ENCODE assay signal across 27 cellular contexts in the genomic region with DNA sequence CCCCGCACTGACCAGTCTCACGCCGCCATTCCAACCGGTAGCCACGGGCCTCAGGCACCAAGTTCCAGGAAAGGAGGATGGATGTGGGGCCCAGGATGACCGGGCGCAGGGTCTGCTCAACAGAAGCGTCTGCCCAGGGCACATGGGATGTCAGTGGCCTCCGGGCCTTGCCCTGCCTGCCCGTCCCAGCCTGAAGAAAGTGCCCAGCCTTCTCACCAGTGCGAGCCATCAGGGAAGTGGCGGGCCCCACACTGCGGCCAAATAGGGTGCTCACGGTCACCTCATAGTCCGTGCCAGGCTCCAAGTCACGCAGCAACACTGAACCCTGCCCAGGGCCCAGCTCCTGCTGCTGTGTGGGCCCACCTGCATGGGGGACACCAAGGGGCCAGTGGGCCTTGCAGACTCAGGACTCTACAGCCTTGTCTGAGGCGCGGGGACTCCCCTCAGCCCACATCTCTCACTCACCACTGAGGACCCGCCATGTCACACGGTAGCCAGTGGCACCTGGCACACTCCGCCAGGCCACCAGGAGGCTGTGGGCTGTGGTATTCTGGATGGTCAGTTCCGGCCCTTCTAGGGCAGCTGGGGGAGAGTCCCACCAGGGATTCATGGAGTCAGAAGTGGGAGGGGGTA. TPM values are rescaled to one million over a fixed set of nuclear protein-coding genes. Genes with fewer than 3 reads are reported as not detected.
DNase-seq lines count a peak whose midpoint lies in the region; ATAC-seq, FAIRE-seq and TF ChIP-seq lines count a peak whose summit lies in the region.
"Had no signal": no experiment of that assay in that cellular context is flagged by ENCODE, and none has a peak within 500 bp of the region (broad histone marks: within the 10 kb centered on the region; RNA-seq: fewer than 3 reads in every experiment).

No MANE protein-coding gene starts in this region.

- WGBS in mammary epithelial cell (ENCODE audit: low coverage, missing lambda C conversion rate): 90% methylated on average over 19 of the region's 22 CpGs
- 100% methylated on average over 4 of the region's 22 CpGs; no CpG with 5 or more reads in 1 of the 2 experiments for WGBS in IMR-90 (ENCODE audit: extremely low coverage in 2 of 2, insufficient read length in 1 of 2), 2 experiments
- WGBS in neuronal stem cell (ENCODE audit: extremely low coverage in 2 of 2, insufficient read length in 2 of 2, insufficient replicate concordance in 1 of 2), 2 donors: no CpG with 5 or more reads among the region's 22 CpGs

- H3K4ac ChIP-seq in IMR-90 (ENCODE audit: low read depth, low read length): no peak overlapping the region
- no peak overlapping the region for H3K4ac ChIP-seq in neuronal stem cell (ENCODE audit: low read length)

- peaks cover 49% of the 10 kb centered on the region for H3K4me1 ChIP-seq in mammary epithelial cell (ENCODE audit: insufficient read depth, low read length)
- peaks cover 28% of the 10 kb centered on the region for H3K4me1 ChIP-seq in IMR-90 (ENCODE audit: control insufficient read depth, insufficient read depth, low read length)
- H3K4me1 ChIP-seq in astrocyte (ENCODE audit: insufficient read depth, low read length): peaks cover 43% of the 10 kb centered on the region
- peaks cover 0 to 11% of the 10 kb centered on the region in 2 donors for H3K4me1 ChIP-seq in neuronal stem cell (ENCODE audit: control insufficient read depth in 2 of 2, insufficient read depth in 1 of 2, low read depth in 1 of 2, low read length in 2 of 2)

- H3K4me1 Mint-ChIP-seq in MCF 10A (ENCODE audit: insufficient read depth, unreplicated experiment) (peaks cover 28% of the 10 kb centered on the region), astrocyte (ENCODE audit: low read depth, unreplicated experiment) (peaks cover 18% of the 10 kb centered on the region)
- H3K4me1 Mint-ChIP-seq in activated CD4-positive, alpha-beta T cell treated with anti-CD3 and anti-CD28 coated beads for 36 hours: no peaks in the 10 kb centered on the region

- H3K4me3 Mint-ChIP-seq in MCF 10A (ENCODE audit: unreplicated experiment) (no peak overlapping the region), astrocyte (ENCODE audit: unreplicated experiment) (no peak overlapping the region)
- H3K4me3 Mint-ChIP-seq in activated CD4-positive, alpha-beta T cell treated with anti-CD3 and anti-CD28 coated beads for 36 hours: no peak overlapping the region
- H3K4me3 Mint-ChIP-seq: CD4-positive, alpha-beta memory T cell; GM23338; H9 had no signal

- H2AK5ac ChIP-seq in IMR-90 (ENCODE audit: low read depth, low read length) (peak overlapping the region; percentile 28), neuronal stem cell (ENCODE audit: low read depth, low read length) (no peak overlapping the region)

- H4K20me1 ChIP-seq in mammary epithelial cell (ENCODE audit: insufficient read depth, low read length) (no peaks in the 10 kb centered on the region), IMR-90 (ENCODE audit: insufficient read depth, low read length) (no peaks in the 10 kb centered on the region; the same call in 1 of the 2 replicates), astrocyte (ENCODE audit: insufficient read depth, low read length) (peaks cover 57% of the 10 kb centered on the region)

- H3K9me3 Mint-ChIP-seq in MCF 10A (ENCODE audit: unreplicated experiment): no peaks in the 10 kb centered on the region
- H3K9me3 Mint-ChIP-seq in astrocyte (ENCODE audit: unreplicated experiment): peaks cover 2% of the 10 kb centered on the region
- H3K9me3 Mint-ChIP-seq in activated CD4-positive, alpha-beta T cell treated with anti-CD3 and anti-CD28 coated beads for 36 hours (ENCODE audit: low read depth): no peaks in the 10 kb centered on the region
- H3K9me3 Mint-ChIP-seq: GM23338, H9, HFFc6 had no signal

- H3K9me1 ChIP-seq in IMR-90 (ENCODE audit: insufficient read depth, low read length): peaks cover 49% of the 10 kb centered on the region

- dilution Hi-C loops in mammary epithelial cell (cut with HindIII; ENCODE audit: low sequenced_read_pairs) (loop anchor here (10.0 kb wide), 1 partner anchor 63 kb away; no protein-coding TSS in a partner anchor), IMR-90 (cut with HindIII; ENCODE audit: low sequenced_read_pairs, unreplicated experiment) (no loop called here)

- H3K79me2 ChIP-seq in mammary epithelial cell (ENCODE audit: insufficient read depth, low read length) (peaks cover 87% of the 10 kb centered on the region), astrocyte (ENCODE audit: insufficient read depth, low read length) (peaks cover 54% of the 10 kb centered on the region)

- TF ChIP-seq CTCF in mammary epithelial cell (conservative IDR thresholded peaks at IDR 0.05 in 1 of 2, IDR thresholded peaks at IDR 0.05 in 1 of 2; ENCODE audit: extremely low read depth in 1 of 2, insufficient read depth in 1 of 2, low read depth in 1 of 2, low read length in 2 of 2) (no peak), MCF 10A (IDR thresholded peaks at IDR 0.05; ENCODE audit: unreplicated experiment) (no peak), IMR-90 (conservative IDR thresholded peaks at IDR 0.05; ENCODE audit: low read depth, low read length) (no peak), astrocyte (IDR thresholded peaks at IDR 0.05; ENCODE audit: insufficient read depth, low read depth, low read length) (no peak)

- no peak overlapping the region for H3K56ac ChIP-seq in IMR-90 (ENCODE audit: extremely low read depth, insufficient read depth, low read length)

- H2BK120ac ChIP-seq in IMR-90 (ENCODE audit: low read depth, low read length) (no peak overlapping the region), neuronal stem cell (ENCODE audit: low read depth, low read length) (no peak overlapping the region)

- H3K79me1 ChIP-seq in IMR-90 (ENCODE audit: low read depth in 1 of 2, low read length in 2 of 2): peaks cover 28 to 82% of the 10 kb centered on the region in 2 experiments
- peaks cover 3% of the 10 kb centered on the region for H3K79me1 ChIP-seq in neuronal stem cell (ENCODE audit: low read depth, low read length)

- no peaks in the 10 kb centered on the region for H3K9me3 ChIP-seq in mammary epithelial cell (replicated peaks; ENCODE audit: insufficient read depth, low read length)
- no peaks in the 10 kb centered on the region for H3K9me3 ChIP-seq in IMR-90 (ENCODE audit: control insufficient read depth, insufficient read depth, low read length)
- no peaks in the 10 kb centered on the region for H3K9me3 ChIP-seq in astrocyte (ENCODE audit: insufficient read depth, low read depth, low read length)
- H3K9me3 ChIP-seq in neuronal stem cell (replicated peaks in 1 of 2; ENCODE audit: control insufficient read depth in 2 of 2, insufficient read depth in 1 of 2, low read depth in 1 of 2, low read length in 2 of 2): peaks cover 0 to 2% of the 10 kb centered on the region in 2 donors

- H2BK15ac ChIP-seq in IMR-90 (ENCODE audit: low read depth, low read length): no peak overlapping the region
- H2BK15ac ChIP-seq in neuronal stem cell (ENCODE audit: low read length): no peak overlapping the region

- no peak for ATAC-seq in IMR-90 (ENCODE audit: low read depth)
- no peak for ATAC-seq in activated CD4-positive, alpha-beta T cell treated with anti-CD3 and anti-CD28 coated beads for 36 hours
- ATAC-seq: GM23338, HCT116 had no signal

- BruUV-seq in mammary epithelial cell (replicated peaks; lab: Mats Ljungman, UMichigan): no TSS peak
- no TSS peak for BruUV-seq in MCF 10A (replicated peaks; lab: Mats Ljungman, UMichigan)
- BruUV-seq in IMR-90 (replicated peaks; lab: Mats Ljungman, UMichigan): no TSS peak

- H3K18ac ChIP-seq in IMR-90 (ENCODE audit: low read depth, low read length) (no peak overlapping the region), neuronal stem cell (ENCODE audit: low read length) (no peak overlapping the region)

- peak overlapping the region; percentile 27 for H3K4me2 ChIP-seq in mammary epithelial cell (ENCODE audit: insufficient read depth, low read depth, low read length)
- H3K4me2 ChIP-seq in IMR-90 (ENCODE audit: low read depth, low read length): no peak overlapping the region
- peak overlapping the region; percentile 89 for H3K4me2 ChIP-seq in astrocyte (ENCODE audit: low read length)
- H3K4me2 ChIP-seq in neuronal stem cell (ENCODE audit: insufficient read depth, low read length, poor library complexity, severe bottlenecking): no peak overlapping the region
- H3K4me2 ChIP-seq: GM23338 had no signal

- no peaks in the 10 kb centered on the region for H3K27me3 Mint-ChIP-seq in MCF 10A (ENCODE audit: insufficient read depth, unreplicated experiment)
- peaks cover 14% of the 10 kb centered on the region for H3K27me3 Mint-ChIP-seq in astrocyte (ENCODE audit: low read depth, unreplicated experiment)
- H3K27me3 Mint-ChIP-seq in activated CD4-positive, alpha-beta T cell treated with anti-CD3 and anti-CD28 coated beads for 36 hours: peaks cover 32% of the 10 kb centered on the region

- no peaks in the 10 kb centered on the region for H3K27me3 ChIP-seq in mammary epithelial cell (ENCODE audit: insufficient read depth, low read length)
- no peaks in the 10 kb centered on the region for H3K27me3 ChIP-seq in IMR-90 (ENCODE audit: control insufficient read depth, insufficient read depth, low read length)
- no peaks in the 10 kb centered on the region for H3K27me3 ChIP-seq in astrocyte (ENCODE audit: insufficient read depth, low read length)
- no peaks in the 10 kb centered on the region for H3K27me3 ChIP-seq in neuronal stem cell (ENCODE audit: control insufficient read depth in 3 of 3, insufficient read depth in 3 of 3, low read depth in 1 of 3, low read length in 3 of 3)

- TF ChIP-seq RAD21 in IMR-90 (IDR thresholded peaks at IDR 0.05; ENCODE audit: low read length): no peak

- no peak for TF ChIP-seq POLR2A in IMR-90 (IDR thresholded peaks at IDR 0.05; ENCODE audit: low read depth, low read length)

- H2BK20ac ChIP-seq in IMR-90 (ENCODE audit: low read depth, low read length): no peak overlapping the region

- POLR2A ChIA-PET in MCF 10A (lab: Yijun Ruan, JAX) (no interaction called here), IMR-90 (lab: Charles Lee; ENCODE audit: unreplicated experiment) (no interaction called here)
- POLR2A ChIA-PET in activated CD4-positive, alpha-beta T cell treated with anti-CD3 and anti-CD28 coated beads for 36 hours (lab: Charles Lee): no interaction called here

- no peak for FAIRE-seq in astrocyte (lab: Jason Lieb, UNC)
- FAIRE-seq: A204.1, GM12891, GM18507 had no signal

- H3K36me3 Mint-ChIP-seq in MCF 10A (ENCODE audit: insufficient read depth, unreplicated experiment) (peaks cover 26% of the 10 kb centered on the region), astrocyte (ENCODE audit: low read depth, unreplicated experiment) (peaks cover 30% of the 10 kb centered on the region)
- no peaks in the 10 kb centered on the region for H3K36me3 Mint-ChIP-seq in activated CD4-positive, alpha-beta T cell treated with anti-CD3 and anti-CD28 coated beads for 36 hours (ENCODE audit: low read depth)

- in situ Hi-C loops in mammary epithelial cell (cut with MboI; ENCODE audit: low sequenced_read_pairs in 2 of 2): no loop called here
- in situ Hi-C loops in IMR-90 (cut with MboI; ENCODE audit: low sequenced_read_pairs): no loop called here

- H2BK12ac ChIP-seq in neuronal stem cell (ENCODE audit: low read length): no peak overlapping the region

- intact Hi-C loops in mammary epithelial cell (cut with micrococcal nuclease): no loop called here
- intact Hi-C loops in MCF 10A (cut with micrococcal nuclease): no loop called here
- intact Hi-C loops in IMR-90 (cut with micrococcal nuclease): no loop called here
- intact Hi-C loops in posterior vena cava (cut with DNase I): no loop called here
- intact Hi-C loops in activated CD4-positive, alpha-beta T cell treated with anti-CD3 and anti-CD28 coated beads for 36 hours (cut with DNase I, micrococcal nuclease): no loop called here

- no peak overlapping the region for H3K23ac ChIP-seq in IMR-90 (ENCODE audit: low read depth, low read length)
- H3K23ac ChIP-seq in neuronal stem cell (ENCODE audit: low read depth, low read length, poor library complexity): peak overlapping the region; percentile 75

- H3K36me3 ChIP-seq in mammary epithelial cell (ENCODE audit: insufficient read depth, low read length) (peaks cover 39% of the 10 kb centered on the region), IMR-90 (ENCODE audit: control insufficient read depth, insufficient read depth, low read length) (peaks cover 52% of the 10 kb centered on the region), astrocyte (ENCODE audit: insufficient read depth, low read length) (peaks cover 2% of the 10 kb centered on the region), neuronal stem cell (replicated peaks in 1 of 2; ENCODE audit: control insufficient read depth in 2 of 2, insufficient read depth in 2 of 2, low read length in 2 of 2) (peaks cover 1 to 3% of the 10 kb centered on the region in 2 donors)

- no peak overlapping the region; the same call in 1 of the 2 replicates for H3K14ac ChIP-seq in IMR-90 (replicated peaks; ENCODE audit: low read depth, low read length)
- H3K14ac ChIP-seq in neuronal stem cell (ENCODE audit: low read length): no peak overlapping the region

- H3K9ac ChIP-seq in mammary epithelial cell (ENCODE audit: insufficient read depth, low read length) (no peak overlapping the region), IMR-90 (ENCODE audit: low read depth, low read length) (no peak overlapping the region), astrocyte (ENCODE audit: low read length) (no peak overlapping the region), neuronal stem cell (ENCODE audit: low read depth, low read length, poor library complexity) (peak overlapping the region; percentile 17)

- H4K5ac ChIP-seq in IMR-90 (ENCODE audit: low read depth, low read length): no peak overlapping the region

- H2AK9ac ChIP-seq in IMR-90 (replicated peaks; ENCODE audit: low read depth, low read length, poor library complexity): peak overlapping the region; percentile 85

- CTCF ChIA-PET in mammary epithelial cell (lab: Charles Lee; ENCODE audit: low non-redundant PET): no interaction called here
- CTCF ChIA-PET in MCF 10A (lab: Yijun Ruan, JAX): no interaction called here
- CTCF ChIA-PET in IMR-90 (lab: Yijun Ruan, JAX): no interaction called here
- CTCF ChIA-PET in activated CD4-positive, alpha-beta T cell treated with anti-CD3 and anti-CD28 coated beads for 36 hours (lab: Charles Lee): no interaction called here

- H3K27ac Mint-ChIP-seq in MCF 10A (ENCODE audit: low read depth, unreplicated experiment) (no peak overlapping the region), astrocyte (ENCODE audit: unreplicated experiment) (no peak overlapping the region)
- no peak overlapping the region for H3K27ac Mint-ChIP-seq in activated CD4-positive, alpha-beta T cell treated with anti-CD3 and anti-CD28 coated beads for 36 hours
- H3K27ac Mint-ChIP-seq: GM23338 had no signal

- H4K91ac ChIP-seq in IMR-90 (ENCODE audit: insufficient read depth, low read depth, low read length): no peak overlapping the region
- H4K91ac ChIP-seq in neuronal stem cell (ENCODE audit: low read depth, low read length, poor library complexity): no peak overlapping the region

- DNase-seq in mammary epithelial cell: no peak
- no peak for DNase-seq in MCF 10A (ENCODE audit: unreplicated experiment)
- DNase-seq in IMR-90: no peak
- DNase-seq in astrocyte (ENCODE audit: low read depth): no peak
- DNase-seq in neuronal stem cell (ENCODE audit: low spot score): no peak
- DNase-seq in activated naive CD4-positive, alpha-beta T cell treated with anti-CD3 and anti-CD28 coated beads, Interleukin-2, amount 50 U/mL, for 16 hours: no peak
- DNase-seq in posterior vena cava (ENCODE audit: low spot score): no peak
- DNase-seq in activated CD4-positive, alpha-beta T cell treated with anti-CD3 and anti-CD28 coated beads for 36 hours: no peak
- DNase-seq: C1 segment of cervical spinal cord, Calu3, COR-L47, DMS53, DMS79 treated with DMSO at 0.1 percent for 48 hours, GF-D8, H9 had no signal

- no peak overlapping the region for H2BK5ac ChIP-seq in IMR-90 (ENCODE audit: low read depth, low read length, poor library complexity, severe bottlenecking)
- no peak overlapping the region for H2BK5ac ChIP-seq in neuronal stem cell (ENCODE audit: low read length)

- H3K4me3 ChIP-seq in mammary epithelial cell (replicated peaks in 1 of 3; ENCODE audit: insufficient read depth in 1 of 3, low read depth in 2 of 3, low read length in 3 of 3): no peak overlapping the region
- no peak overlapping the region for H3K4me3 ChIP-seq in IMR-90 (ENCODE audit: insufficient read depth, low read depth, low read length)
- H3K4me3 ChIP-seq in astrocyte (ENCODE audit: insufficient read depth, low read depth, low read length): no peak overlapping the region
- no peak overlapping the region for H3K4me3 ChIP-seq in neuronal stem cell (ENCODE audit: low read length in 2 of 2)
- H3K4me3 ChIP-seq: GM23338 had no signal

- H3K27ac ChIP-seq in mammary epithelial cell (ENCODE audit: insufficient read depth, low read depth, low read length) (no peak overlapping the region), IMR-90 (ENCODE audit: insufficient read depth, low read length) (no peak overlapping the region), astrocyte (ENCODE audit: low read depth, low read length) (no peak overlapping the region), neuronal stem cell (replicated peaks; ENCODE audit: low read length) (no peak overlapping the region)
- H3K27ac ChIP-seq: 22Rv1 had no signal

- H2AFZ ChIP-seq in mammary epithelial cell (ENCODE audit: low read depth, low read length) (no peak overlapping the region), IMR-90 (replicated peaks; ENCODE audit: low read length, poor library complexity) (no peak overlapping the region), astrocyte (ENCODE audit: low read depth, low read length) (no peak overlapping the region), neuronal stem cell (ENCODE audit: low read length) (no peak overlapping the region)
- H2AFZ ChIP-seq: GM23338 had no signal

- H4K8ac ChIP-seq in IMR-90 (ENCODE audit: low read depth in 2 of 2, low read length in 2 of 2): no peak overlapping the region
- no peak overlapping the region for H4K8ac ChIP-seq in neuronal stem cell (ENCODE audit: low read depth, low read length)

RNA-seq across cellular contexts. Expression of a gene that starts 3.1 kb away (rescaled TPM):
- total RNA-seq in mammary epithelial cell (100 to 1,000 TPM; 130 to 425 TPM), MCF 10A (2022) (44.2 and 60.5 TPM in 2 replicates), IMR-90 (2012; rRNA removed) (3.1 and 4.1 TPM in 2 replicates), astrocyte (25.8 and 28.7 TPM in 2 replicates), posterior vena cava (1 to 10 TPM; 4.2 to 5.3 TPM)
- polyA plus RNA-seq in mammary epithelial cell (106 TPM), IMR-90 (2012; rRNA removed) (20.3 and 23.2 TPM in 2 replicates)
- 239 TPM for polyA minus RNA-seq in mammary epithelial cell
- 13.6 and 14.6 TPM in 2 replicates for polyA plus RNA-seq in IMR-90 (2012; cell fraction: cytosol; rRNA removed)
- polyA plus RNA-seq in IMR-90 (2012; cell fraction: nucleus; rRNA removed; ENCODE audit: low replicate concordance): 308 and 435 TPM in 2 replicates
- 8.2 TPM for polyA plus RNA-seq in neuronal stem cell (2013, experiment 1 of 2)
- polyA plus RNA-seq in neuronal stem cell (2013, experiment 2 of 2): 7.8 TPM
- under 1 TPM; 0.65 to 0.85 TPM for total RNA-seq in activated CD4-positive, alpha-beta T cell treated with anti-CD3 and anti-CD28 coated beads for 36 hours
- polyA plus RNA-seq: CD4-positive, alpha-beta memory T cell had no signal

RNA-seq across cellular contexts. Expression of a gene that starts 17.4 kb away (rescaled TPM):
- total RNA-seq in mammary epithelial cell (100 to 1,000 TPM; 321 to 490 TPM), MCF 10A (2022) (383 and 413 TPM in 2 replicates), IMR-90 (2012; rRNA removed) (952 and 1,365 TPM in 2 replicates), astrocyte (190 and 199 TPM in 2 replicates), posterior vena cava (100 to 1,000 TPM; 134 to 135 TPM)
- polyA plus RNA-seq in mammary epithelial cell (654 TPM), IMR-90 (2012; rRNA removed) (410 and 474 TPM in 2 replicates)
- 928 TPM for polyA minus RNA-seq in mammary epithelial cell
- polyA plus RNA-seq in IMR-90 (2012; cell fraction: cytosol; rRNA removed): 589 and 721 TPM in 2 replicates
- 253 and 529 TPM in 2 replicates for polyA plus RNA-seq in IMR-90 (2012; cell fraction: nucleus; rRNA removed; ENCODE audit: low replicate concordance)
- polyA plus RNA-seq in neuronal stem cell (2013, experiment 1 of 2): 137 TPM
- polyA plus RNA-seq in neuronal stem cell (2013, experiment 2 of 2): 134 TPM
- 100 to 1,000 TPM; 205 to 231 TPM for total RNA-seq in activated CD4-positive, alpha-beta T cell treated with anti-CD3 and anti-CD28 coated beads for 36 hours

RNA-seq across cellular contexts. Expression of a gene that starts 28.4 kb away (rescaled TPM):
- total RNA-seq in mammary epithelial cell: 10 to 100 TPM in 1 of 2 donors, 1 to 10 TPM in 1; 6.8 to 28.3 TPM
- 9.9 TPM for polyA plus RNA-seq in mammary epithelial cell
- polyA minus RNA-seq in mammary epithelial cell: 8.2 TPM
- total RNA-seq in MCF 10A (2022): 1.5 and 3.8 TPM in 2 replicates
- 0.54 and 0.56 TPM in 2 replicates for total RNA-seq in IMR-90 (2012; rRNA removed)
- 2.3 and 2.7 TPM in 2 replicates for polyA plus RNA-seq in IMR-90 (2012; rRNA removed)
- polyA plus RNA-seq in IMR-90 (2012; cell fraction: cytosol; rRNA removed): 0.56 and 1.4 TPM in 2 replicates
- 19.4 and 40.3 TPM in 2 replicates for polyA plus RNA-seq in IMR-90 (2012; cell fraction: nucleus; rRNA removed; ENCODE audit: low replicate concordance)
- total RNA-seq in astrocyte: 2.8 and 3.3 TPM in 2 replicates
- polyA plus RNA-seq in neuronal stem cell (2013, experiment 1 of 2): 0.13 TPM
- 0.10 TPM for polyA plus RNA-seq in neuronal stem cell (2013, experiment 2 of 2)
- total RNA-seq in posterior vena cava: not detected
- not detected for total RNA-seq in activated CD4-positive, alpha-beta T cell treated with anti-CD3 and anti-CD28 coated beads for 36 hours
- total RNA-seq: CD4-positive, alpha-beta memory T cell; G401 had no signal
- polyA plus RNA-seq: CD4-positive, alpha-beta memory T cell; GM23338 had no signal

RNA-seq across cellular contexts. Expression of a gene that starts 29.6 kb away (rescaled TPM):
- total RNA-seq in mammary epithelial cell (under 1 TPM in 1 of 2 donors, not detected in 1; 0.82 TPM), MCF 10A (2022) (not detected in 2 replicates), IMR-90 (2012; rRNA removed) (not detected in 2 replicates), astrocyte (0.36 and 0.48 TPM in 2 replicates), posterior vena cava (not detected)
- polyA plus RNA-seq in mammary epithelial cell (not detected), IMR-90 (2012; rRNA removed) (0.15 TPM in 1 of 2 replicates, not detected in the other)
- polyA minus RNA-seq in mammary epithelial cell: not detected
- not detected in 2 replicates for polyA plus RNA-seq in IMR-90 (2012; cell fraction: cytosol; rRNA removed)
- polyA plus RNA-seq in IMR-90 (2012; cell fraction: nucleus; rRNA removed; ENCODE audit: low replicate concordance): 0.63 and 1.1 TPM in 2 replicates
- polyA plus RNA-seq in neuronal stem cell (2013, experiment 1 of 2): 0.15 TPM
- polyA plus RNA-seq in neuronal stem cell (2013, experiment 2 of 2): not detected
- under 1 TPM in 1 of 2 experiments, not detected in 1; 0.30 TPM for total RNA-seq in activated CD4-positive, alpha-beta T cell treated with anti-CD3 and anti-CD28 coated beads for 36 hours
- total RNA-seq: Calu3; CD4-positive, alpha-beta memory T cell; Daoy; G401; GM23338; H4 had no signal
- polyA plus RNA-seq: BJ; CD4-positive, alpha-beta memory T cell; GM23338 had no signal

RNA-seq across cellular contexts. Expression of a gene that starts 35.4 kb away (rescaled TPM):
- 10 to 100 TPM; 14.7 to 45.3 TPM for total RNA-seq in mammary epithelial cell
- polyA plus RNA-seq in mammary epithelial cell: 26.2 TPM
- 36.7 TPM for polyA minus RNA-seq in mammary epithelial cell
- total RNA-seq in MCF 10A (2022): 3.4 and 4.6 TPM in 2 replicates
- 16.1 and 17.0 TPM in 2 replicates for total RNA-seq in IMR-90 (2012; rRNA removed)
- 14.8 and 16.9 TPM in 2 replicates for polyA plus RNA-seq in IMR-90 (2012; rRNA removed)
- polyA plus RNA-seq in IMR-90 (2012; cell fraction: cytosol; rRNA removed): 11.1 and 15.7 TPM in 2 replicates
- 53.9 and 57.6 TPM in 2 replicates for polyA plus RNA-seq in IMR-90 (2012; cell fraction: nucleus; rRNA removed; ENCODE audit: low replicate concordance)
- total RNA-seq in astrocyte: 27.5 and 27.8 TPM in 2 replicates
- 9.2 TPM for polyA plus RNA-seq in neuronal stem cell (2013, experiment 1 of 2)
- 8.9 TPM for polyA plus RNA-seq in neuronal stem cell (2013, experiment 2 of 2)
- total RNA-seq in posterior vena cava: 1 to 10 TPM; 2.0 to 4.5 TPM
- total RNA-seq in activated CD4-positive, alpha-beta T cell treated with anti-CD3 and anti-CD28 coated beads for 36 hours: 10 to 100 TPM; 58.4 to 63.7 TPM

Comparison
In these comparisons a context has a peak if more than half of its experiments do, and no peak if none do; other contexts are left out.
1. H3K4me2 ChIP-seq: peak in mammary epithelial cell (single experiment) and astrocyte (single experiment); none in IMR-90 (single experiment) and neuronal stem cell (single experiment).